1 cellular context compared by ENCODE assay signal in genomic region chr22:17939579-17939978, GRCh38.
TF ChIP-seq lines count a peak whose summit lies in the region.

No MANE protein-coding gene starts in this region.

TF ChIP-seq in SK-N-SH treated with all-trans-retinoic acid at 6 μM for 48 hours, 23 proteins besides CTCF, POLR2A, EP300 and RAD21 (continued from another document):
- TF ChIP-seq ARNTL (CRISPR knock-in tag; IDR thresholded peaks at IDR 0.05; ENCODE audit: borderline replicate concordance, low read depth) (no peak), CSDC2 (CRISPR knock-in tag; IDR thresholded peaks at IDR 0.05) (no peak), TSHZ2 (CRISPR knock-in tag; IDR thresholded peaks at IDR 0.05) (no peak), CREB5 (CRISPR knock-in tag; IDR thresholded peaks at IDR 0.05; ENCODE audit: low read depth) (no peak), ZNF565 (CRISPR knock-in tag; conservative IDR thresholded peaks at IDR 0.05; ENCODE audit: low read depth) (no peak), ZNF8 (CRISPR knock-in tag; IDR thresholded peaks at IDR 0.05) (no peak), SNAI2 (CRISPR knock-in tag; IDR thresholded peaks at IDR 0.05) (no peak)
